In genomic region chr9:94900222-94901018, GRCh38 we compare ENCODE assay signal across 9 cellular contexts.
DNase-seq lines count a peak whose midpoint lies in the region; ATAC-seq and TF ChIP-seq lines count a peak whose summit lies in the region.
"Had no signal": no experiment of that assay in that cellular context is flagged by ENCODE, and none has a peak within 500 bp of the region (broad histone marks: within the 10 kb centered on the region; RNA-seq: fewer than 3 reads in every experiment).

No MANE protein-coding gene starts in this region.

- DNase-seq in natural killer cell treated with Interleukin-12 subunit alpha and Interleukin-12 subunit beta and Interleukin-15 and Interleukin-18, amount 100 ng/mL, for 72 hours (ENCODE audit: low spot score): no peak
- DNase-seq in natural killer cell: no peak
- peak; percentile 16 for DNase-seq in ecto neural progenitor cell (ENCODE audit: low spot score)
- DNase-seq in NCI-H1417 (lab: John Stamatoyannopoulos, UW): no peak
- DNase-seq in activated effector memory CD4-positive, alpha-beta T cell treated with anti-CD3 and anti-CD28 coated beads, Interleukin-2, amount 50 U/mL, for 16 hours: no peak
- DNase-seq in GM19240 (ENCODE audit: insufficient read length, low spot score): no peak
- DNase-seq: NCI-H187 had no signal

- no peaks in the 10 kb centered on the region for H3K27me3 Mint-ChIP-seq in natural killer cell treated with Interleukin-12 subunit alpha and Interleukin-12 subunit beta and Interleukin-15 and Interleukin-18, amount 100 ng/mL, for 72 hours
- H3K27me3 Mint-ChIP-seq in natural killer cell (ENCODE audit: low read depth in 2 of 2): no peaks in the 10 kb centered on the region

- intact Hi-C loops in natural killer cell (cut with micrococcal nuclease): no loop called here

- H3K9me3 Mint-ChIP-seq in natural killer cell treated with Interleukin-12 subunit alpha and Interleukin-12 subunit beta and Interleukin-15 and Interleukin-18, amount 100 ng/mL, for 72 hours: no peaks in the 10 kb centered on the region
- H3K9me3 Mint-ChIP-seq in natural killer cell: no peaks in the 10 kb centered on the region

- no peak for TF ChIP-seq CTCF in natural killer cell (IDR thresholded peaks at IDR 0.05)

- no peaks in the 10 kb centered on the region for H3K27me3 ChIP-seq in muscle layer of duodenum (ENCODE audit: low read depth, low read length)

- H3K36me3 Mint-ChIP-seq in natural killer cell treated with Interleukin-12 subunit alpha and Interleukin-12 subunit beta and Interleukin-15 and Interleukin-18, amount 100 ng/mL, for 72 hours: no peaks in the 10 kb centered on the region
- no peaks in the 10 kb centered on the region for H3K36me3 Mint-ChIP-seq in natural killer cell

- H3K27ac ChIP-seq in muscle layer of duodenum (ENCODE audit: low read length): peak overlapping the region; percentile 74

- H3K4me1 ChIP-seq in muscle layer of duodenum (ENCODE audit: control insufficient read depth in 1 of 2, insufficient read depth in 2 of 2, low read length in 2 of 2): no peaks in the 10 kb centered on the region

- peaks cover 0 to 6% of the 10 kb centered on the region in 2 donors for H3K36me3 ChIP-seq in muscle layer of duodenum (ENCODE audit: control insufficient read depth in 1 of 2, insufficient read depth in 2 of 2, low read length in 2 of 2)

- H3K4me3 Mint-ChIP-seq in natural killer cell treated with Interleukin-12 subunit alpha and Interleukin-12 subunit beta and Interleukin-15 and Interleukin-18, amount 100 ng/mL, for 72 hours: peak overlapping the region; percentile 32
- no peak overlapping the region for H3K4me3 Mint-ChIP-seq in natural killer cell

- peak in 1 of 2 donors; percentile 53 for ATAC-seq in natural killer cell treated with Interleukin-12 subunit alpha and Interleukin-12 subunit beta and Interleukin-15 and Interleukin-18, amount 100 ng/mL, for 72 hours
- ATAC-seq in natural killer cell: no peak
- ATAC-seq in HG03025 (IDR thresholded peaks at IDR 0.05; ENCODE audit: low FRiP score, unreplicated experiment): no peak

- peaks cover 5 to 6% of the 10 kb centered on the region in 2 donors for H3K4me1 Mint-ChIP-seq in natural killer cell treated with Interleukin-12 subunit alpha and Interleukin-12 subunit beta and Interleukin-15 and Interleukin-18, amount 100 ng/mL, for 72 hours (ENCODE audit: low read depth in 2 of 2)
- peaks cover 0 to 6% of the 10 kb centered on the region in 2 donors for H3K4me1 Mint-ChIP-seq in natural killer cell

- no peaks in the 10 kb centered on the region for H3K9me3 ChIP-seq in muscle layer of duodenum (ENCODE audit: control insufficient read depth in 1 of 2, low read length in 2 of 2)

- no peak overlapping the region for H3K4me3 ChIP-seq in muscle layer of duodenum (ENCODE audit: low read depth in 1 of 2, low read length in 2 of 2)

- peak overlapping the region in 1 of 2 donors; percentile 1 for H3K27ac Mint-ChIP-seq in natural killer cell treated with Interleukin-12 subunit alpha and Interleukin-12 subunit beta and Interleukin-15 and Interleukin-18, amount 100 ng/mL, for 72 hours
- H3K27ac Mint-ChIP-seq in natural killer cell: no peak overlapping the region
